ENCODE assay signal across 8 cellular contexts in the genomic region with DNA sequence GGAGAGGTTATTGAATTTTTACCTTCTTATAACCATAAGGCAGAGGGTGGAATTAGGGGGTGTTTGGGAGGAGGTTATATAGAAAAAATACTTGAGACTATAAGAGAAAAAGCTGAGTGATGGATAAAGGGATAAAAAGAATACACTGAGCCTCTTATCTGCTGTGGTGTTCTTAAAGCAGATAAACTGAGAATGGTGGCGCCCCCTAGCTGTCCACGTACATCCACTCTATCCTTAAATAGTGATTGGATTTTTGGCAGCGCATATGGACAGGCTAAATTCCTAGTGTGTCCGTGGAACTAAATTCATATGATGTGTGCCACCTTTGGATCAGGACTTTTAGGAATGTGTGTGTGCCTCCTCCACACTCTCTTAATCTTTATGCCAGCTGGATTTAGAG.
DNase-seq lines count a peak whose midpoint lies in the region; ATAC-seq, FAIRE-seq and TF ChIP-seq lines count a peak whose summit lies in the region.

No MANE protein-coding gene starts in this region.

- no peak overlapping the region for H2AFZ ChIP-seq in keratinocyte (ENCODE audit: control insufficient read depth, low read length)

- no peak overlapping the region for H3K9ac ChIP-seq in keratinocyte (ENCODE audit: control insufficient read depth, extremely low read depth, insufficient read depth, low read length)

- ATAC-seq in stimulated activated naive CD8-positive, alpha-beta T cell treated with anti-CD3 and anti-CD28 coated beads, Interleukin-15, Interleukin-2, amounts not matched to agents 100 U/mL and 50 U/mL, for 24 hours: no peak
- no peak for ATAC-seq in HG02870 (IDR thresholded peaks at IDR 0.05; ENCODE audit: unreplicated experiment)

- no peak overlapping the region for H3K27ac Mint-ChIP-seq in activated T-cell treated with anti-CD3 and anti-CD28 coated beads, Interleukin-2, amount 50 U/mL, for 24 hours

- no peaks in the 10 kb centered on the region for H3K9me3 ChIP-seq in keratinocyte (ENCODE audit: control insufficient read depth, low read depth, low read length)

- no peaks in the 10 kb centered on the region for H3K79me2 ChIP-seq in keratinocyte (ENCODE audit: control insufficient read depth, insufficient read depth, low read length)

- dilution Hi-C loops in keratinocyte (cut with MboI; ENCODE audit: extremely low pct_ligation_motif_present, low sequenced_read_pairs): no loop called here

- no peak for FAIRE-seq in keratinocyte (lab: Jason Lieb, UNC)

- no peaks in the 10 kb centered on the region for H3K4me1 ChIP-seq in keratinocyte (ENCODE audit: control insufficient read depth, extremely low read depth, insufficient read depth, low read length)

- no peak overlapping the region for H3K4me2 ChIP-seq in keratinocyte (ENCODE audit: control insufficient read depth, extremely low read depth, insufficient read depth, low read depth, low read length)

- H3K36me3 ChIP-seq in keratinocyte (ENCODE audit: control insufficient read depth in 2 of 2, extremely low read depth in 1 of 2, insufficient read depth in 2 of 2, low read length in 2 of 2): no peaks in the 10 kb centered on the region

- no peaks in the 10 kb centered on the region for H3K27me3 ChIP-seq in keratinocyte (ENCODE audit: control insufficient read depth, extremely low read depth, insufficient read depth, low read length)

- no peak overlapping the region for H3K4me3 Mint-ChIP-seq in activated T-cell treated with anti-CD3 and anti-CD28 coated beads, Interleukin-2, amount 50 U/mL, for 24 hours

- H3K4me3 ChIP-seq in keratinocyte (ENCODE audit: control insufficient read depth in 2 of 3, extremely low read depth in 1 of 3, insufficient read depth in 2 of 3, low read depth in 1 of 3, low read length in 3 of 3): no peak overlapping the region

- TF ChIP-seq CTCF in GM12873 (IDR thresholded peaks at IDR 0.05; ENCODE audit: insufficient read depth, low read depth, low read length, missing control alignments): peak; percentile 68
- peak; percentile 18 to 64 (median 53) for TF ChIP-seq CTCF in keratinocyte (optimal IDR thresholded peaks at IDR 0.05 in 1 of 3, IDR thresholded peaks at IDR 0.05 in 1 of 3, conservative IDR thresholded peaks at IDR 0.05 in 1 of 3; ENCODE audit: extremely low read depth in 1 of 3, insufficient read depth in 2 of 3, low read length in 3 of 3)

- peak; percentile 12 to 36 for DNase-seq in Kasumi-1 (lab: John Stamatoyannopoulos, UW)
- DNase-seq in activated T-cell treated with anti-CD3 and anti-CD28 coated beads, Interleukin-2, amount 50 U/mL, for 24 hours: peak; percentile 47
- DNase-seq in keratinocyte (ENCODE audit: low read depth, low spot score): no peak
- peak; percentile 66 for DNase-seq in stimulated activated naive CD8-positive, alpha-beta T cell treated with anti-CD3 and anti-CD28 coated beads, Interleukin-15, Interleukin-2, amounts not matched to agents 100 U/mL and 50 U/mL, for 24 hours
- DNase-seq in 8988T: no peak
- DNase-seq in NCI-H2171 treated with DMSO at 0.1 percent for 48 hours (lab: John Stamatoyannopoulos, UW): no peak

- no peaks in the 10 kb centered on the region for H3K9me3 Mint-ChIP-seq in activated T-cell treated with anti-CD3 and anti-CD28 coated beads, Interleukin-2, amount 50 U/mL, for 24 hours

- no peaks in the 10 kb centered on the region for H3K9me1 ChIP-seq in keratinocyte (ENCODE audit: control insufficient read depth, extremely low read depth, insufficient read depth, low read length)

- peaks cover 3% of the 10 kb centered on the region for H3K4me1 Mint-ChIP-seq in activated T-cell treated with anti-CD3 and anti-CD28 coated beads, Interleukin-2, amount 50 U/mL, for 24 hours (ENCODE audit: low read depth)

- H3K27me3 Mint-ChIP-seq in activated T-cell treated with anti-CD3 and anti-CD28 coated beads, Interleukin-2, amount 50 U/mL, for 24 hours: no peaks in the 10 kb centered on the region

- no peaks in the 10 kb centered on the region for H3K36me3 Mint-ChIP-seq in activated T-cell treated with anti-CD3 and anti-CD28 coated beads, Interleukin-2, amount 50 U/mL, for 24 hours (ENCODE audit: low read depth)

- no peaks in the 10 kb centered on the region for H4K20me1 ChIP-seq in keratinocyte (ENCODE audit: control insufficient read depth, extremely low read depth, insufficient read depth, low read length)

- no peak overlapping the region for H3K27ac ChIP-seq in keratinocyte (ENCODE audit: control insufficient read depth, insufficient read depth, low read length)

Comparison
In these comparisons a context has a peak if more than half of its experiments do, and no peak if none do; other contexts are left out.
1. DNase-seq: peak in Kasumi-1 (2 of 2), activated T-cell treated with anti-CD3 and anti-CD28 coated beads, Interleukin-2, amount 50 U/mL, for 24 hours (single experiment) and stimulated activated naive CD8-positive, alpha-beta T cell treated with anti-CD3 and anti-CD28 coated beads, Interleukin-15, Interleukin-2, amounts not matched to agents 100 U/mL and 50 U/mL, for 24 hours (single experiment); none in keratinocyte (single experiment), 8988T (single experiment) and NCI-H2171 treated with DMSO at 0.1 percent for 48 hours (single experiment).